24 cellular contexts compared by ENCODE assay signal in the genomic region with DNA sequence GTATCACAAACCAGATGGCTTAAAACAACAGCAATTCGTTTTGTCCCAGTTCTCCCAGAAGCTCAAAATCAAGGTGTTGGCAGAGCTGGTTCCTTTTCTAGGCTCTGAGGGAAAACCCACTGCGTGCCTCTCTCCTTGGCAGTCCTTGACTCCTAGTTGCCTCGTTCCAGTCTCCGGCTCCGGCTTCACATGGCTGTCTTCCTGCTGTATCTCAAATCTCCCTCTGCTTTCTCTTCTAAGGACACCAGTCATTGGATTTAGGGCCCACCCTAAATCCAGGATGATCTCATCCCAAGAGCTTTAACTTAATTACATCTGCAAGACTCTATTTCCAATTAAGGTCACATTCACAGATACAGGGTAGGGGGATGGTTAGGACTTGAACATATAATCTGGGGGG. TPM values are rescaled to one million over a fixed set of nuclear protein-coding genes. Genes with fewer than 3 reads are reported as not detected.
"Had no signal": no experiment of that assay in that cellular context is flagged by ENCODE, and none has a peak within 500 bp of the region (broad histone marks: within the 10 kb centered on the region; RNA-seq: fewer than 3 reads in every experiment).

No MANE protein-coding gene starts in this region.

- DNase-seq: Kasumi-1, MM.1S, NCI-H1092 treated with DMSO at 0.1 percent for 48 hours, NCI-H1436, NCI-H187, NCI-H2029, NCI-H2081 treated with DMSO at 0.1 percent for 48 hours, NCI-H2171, NCI-H226, NCI-H446, NCI-H510A, NCI-H524 treated with DMSO at 0.1 percent for 48 hours, Right ventricle myocardium superior, RPMI8226, SIG-M5, SK-N-SH, SW 1271 had no signal

- H3K27me3 ChIP-seq: SJSA1 had no signal

- H3K4me1 Mint-ChIP-seq: IgD-negative memory B cell had no signal

- H3K36me3 ChIP-seq: SJSA1 had no signal

- H3K9me3 Mint-ChIP-seq: IgD-negative memory B cell had no signal

- H3K27ac Mint-ChIP-seq: IgD-negative memory B cell had no signal

- H3K27ac ChIP-seq: HL-60, KMS-11, SJSA1 had no signal

- H3K9me3 ChIP-seq: SJSA1, SK-N-SH had no signal

- ATAC-seq: K562 had no signal

- H3K4me2 ChIP-seq: KMS-11, SK-N-SH had no signal

- FAIRE-seq: HTR-8/SVneo, K562, RCC 7860 had no signal

- H3K4me3 ChIP-seq: K562, SJSA1 had no signal

- H3K9ac ChIP-seq: KMS-11, SK-N-SH had no signal

RNA-seq across cellular contexts. Expression of a gene that starts 12.7 kb away (rescaled TPM):
- polyA plus RNA-seq: IgD-negative memory B cell had no signal
